ENCODE assay signal across 8 cellular contexts in genomic region chr15:68553994-68554715, GRCh38. TPM values are rescaled to one million over a fixed set of nuclear protein-coding genes. Genes with fewer than 3 reads are reported as not detected.
DNase-seq lines count a peak whose midpoint lies in the region; FAIRE-seq and TF ChIP-seq lines count a peak whose summit lies in the region.

No MANE protein-coding gene starts in this region.

- peak; percentile 70 for TF ChIP-seq CTCF in liver (IDR thresholded peaks at IDR 0.05; ENCODE audit: low read depth, low read length, missing input control)

- DNase-seq in A172 (ENCODE audit: low spot score) = peak; percentile 48
- DNase-seq in GM12891 (ENCODE audit: insufficient read length, low spot score) = no peak
- peak; percentile 8 for DNase-seq in NCI-H2227 treated with DMSO at 0.1 percent for 48 hours (lab: John Stamatoyannopoulos, UW)
- peak; percentile 15 for DNase-seq in activated CD4-positive, alpha-beta T cell treated with anti-CD3 and anti-CD28 coated beads for 1 hour
- DNase-seq in central memory CD4-positive, alpha-beta T cell = peak; percentile 23
- peak; percentile 30 for DNase-seq in stimulated activated CD8-positive, alpha-beta memory T cell treated with anti-CD3 and anti-CD28 coated beads, Interleukin-12 subunit alpha, Interleukin-12 subunit beta, amount 100 ng/mL, for 24 hours (ENCODE audit: extremely low read depth)
- DNase-seq in OCI-M2 (lab: John Stamatoyannopoulos, UW; ENCODE audit: unreplicated experiment) = no peak

- FAIRE-seq in GM12891 (lab: Jason Lieb, UNC) = no peak

- H3K36me3 ChIP-seq in liver (ENCODE audit: control insufficient read depth in 4 of 4, insufficient read depth in 3 of 4, low read depth in 1 of 4, low read length in 3 of 4) = no peaks in the 10 kb centered on the region

- TF ChIP-seq RAD21 in liver (IDR thresholded peaks at IDR 0.05) = peak; percentile 66 to 79

- H3K9ac ChIP-seq in liver (ENCODE audit: low read depth in 1 of 2, low read length in 2 of 2) = no peak overlapping the region

- no peaks in the 10 kb centered on the region for H3K9me3 ChIP-seq in liver (ENCODE audit: control insufficient read depth in 4 of 4, low read length in 3 of 4)

- no peak for TF ChIP-seq POLR2A in GM12891 (IDR thresholded peaks at IDR 0.05; ENCODE audit: low read depth, low read length)

- H3K4me1 ChIP-seq in liver (ENCODE audit: control insufficient read depth in 4 of 4, insufficient read depth in 4 of 4, low read length in 3 of 4) = peaks cover 0 to 1% (median under 1%) of the 10 kb centered on the region in 4 donors

- H3K4me3 ChIP-seq in liver (ENCODE audit: low read depth in 1 of 3, low read length in 3 of 3) = no peak overlapping the region

- H3K27me3 ChIP-seq in liver (ENCODE audit: control insufficient read depth in 4 of 4, insufficient read depth in 4 of 4, low read length in 3 of 4) = peaks cover 0 to 4% (median 0%) of the 10 kb centered on the region in 4 donors

- 40% methylated on average over 10 of the region's 10 CpGs for WGBS in liver

- H3K27ac ChIP-seq in liver (ENCODE audit: low read depth in 1 of 2, low read length in 2 of 2) = no peak overlapping the region

TF ChIP-seq in GM12891, 5 proteins besides CTCF, POLR2A, EP300 and RAD21:
- TF ChIP-seq SPI1 (IDR thresholded peaks at IDR 0.05; ENCODE audit: low read depth, low read length) = peak; percentile 24; the same call in 1 of the 2 replicates
- TF ChIP-seq POU2F2 (IDR thresholded peaks at IDR 0.05; ENCODE audit: low read depth, low read length) = no peak
- TF ChIP-seq TAF1 (IDR thresholded peaks at IDR 0.05; ENCODE audit: low read depth, low read length) = no peak
- no peak for TF ChIP-seq POLR2AphosphoS5 (IDR thresholded peaks at IDR 0.05; ENCODE audit: low read depth, low read length)
- TF ChIP-seq PAX5 (IDR thresholded peaks at IDR 0.05; ENCODE audit: insufficient read depth, low read length, severe bottlenecking) = no peak

TF ChIP-seq in liver, 16 proteins besides CTCF, POLR2A, EP300 and RAD21:
- TF ChIP-seq FOXA2 (IDR thresholded peaks at IDR 0.05) (no peak), YY1 (IDR thresholded peaks at IDR 0.05) (no peak), GABPA (IDR thresholded peaks at IDR 0.05 in 1 of 2, conservative IDR thresholded peaks at IDR 0.05 in 1 of 2) (no peak), EGR1 (IDR thresholded peaks at IDR 0.05; ENCODE audit: low read depth in 2 of 2) (no peak), JUND (IDR thresholded peaks at IDR 0.05) (no peak), TAF1 (conservative IDR thresholded peaks at IDR 0.05) (no peak), SP1 (IDR thresholded peaks at IDR 0.05) (no peak), HNF4G (IDR thresholded peaks at IDR 0.05) (no peak), FOXA1 (IDR thresholded peaks at IDR 0.05) (no peak), RXRA (IDR thresholded peaks at IDR 0.05) (no peak), NR2F2 (IDR thresholded peaks at IDR 0.05) (no peak), ZBTB33 (IDR thresholded peaks at IDR 0.05) (no peak), HNF4A (conservative IDR thresholded peaks at IDR 0.05) (no peak)
- TF ChIP-seq, protein P1, sequence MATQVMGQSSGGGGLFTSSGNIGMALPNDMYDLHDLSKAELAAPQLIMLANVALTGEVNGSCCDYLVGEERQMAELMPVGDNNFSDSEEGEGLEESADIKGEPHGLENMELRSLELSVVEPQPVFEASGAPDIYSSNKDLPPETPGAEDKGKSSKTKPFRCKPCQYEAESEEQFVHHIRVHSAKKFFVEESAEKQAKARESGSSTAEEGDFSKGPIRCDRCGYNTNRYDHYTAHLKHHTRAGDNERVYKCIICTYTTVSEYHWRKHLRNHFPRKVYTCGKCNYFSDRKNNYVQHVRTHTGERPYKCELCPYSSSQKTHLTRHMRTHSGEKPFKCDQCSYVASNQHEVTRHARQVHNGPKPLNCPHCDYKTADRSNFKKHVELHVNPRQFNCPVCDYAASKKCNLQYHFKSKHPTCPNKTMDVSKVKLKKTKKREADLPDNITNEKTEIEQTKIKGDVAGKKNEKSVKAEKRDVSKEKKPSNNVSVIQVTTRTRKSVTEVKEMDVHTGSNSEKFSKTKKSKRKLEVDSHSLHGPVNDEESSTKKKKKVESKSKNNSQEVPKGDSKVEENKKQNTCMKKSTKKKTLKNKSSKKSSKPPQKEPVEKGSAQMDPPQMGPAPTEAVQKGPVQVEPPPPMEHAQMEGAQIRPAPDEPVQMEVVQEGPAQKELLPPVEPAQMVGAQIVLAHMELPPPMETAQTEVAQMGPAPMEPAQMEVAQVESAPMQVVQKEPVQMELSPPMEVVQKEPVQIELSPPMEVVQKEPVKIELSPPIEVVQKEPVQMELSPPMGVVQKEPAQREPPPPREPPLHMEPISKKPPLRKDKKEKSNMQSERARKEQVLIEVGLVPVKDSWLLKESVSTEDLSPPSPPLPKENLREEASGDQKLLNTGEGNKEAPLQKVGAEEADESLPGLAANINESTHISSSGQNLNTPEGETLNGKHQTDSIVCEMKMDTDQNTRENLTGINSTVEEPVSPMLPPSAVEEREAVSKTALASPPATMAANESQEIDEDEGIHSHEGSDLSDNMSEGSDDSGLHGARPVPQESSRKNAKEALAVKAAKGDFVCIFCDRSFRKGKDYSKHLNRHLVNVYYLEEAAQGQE (IDR thresholded peaks at IDR 0.05) = no peak
- TF ChIP-seq, protein P2, sequence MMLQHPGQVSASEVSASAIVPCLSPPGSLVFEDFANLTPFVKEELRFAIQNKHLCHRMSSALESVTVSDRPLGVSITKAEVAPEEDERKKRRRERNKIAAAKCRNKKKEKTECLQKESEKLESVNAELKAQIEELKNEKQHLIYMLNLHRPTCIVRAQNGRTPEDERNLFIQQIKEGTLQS (IDR thresholded peaks at IDR 0.05) = no peak
- TF ChIP-seq, protein P3, sequence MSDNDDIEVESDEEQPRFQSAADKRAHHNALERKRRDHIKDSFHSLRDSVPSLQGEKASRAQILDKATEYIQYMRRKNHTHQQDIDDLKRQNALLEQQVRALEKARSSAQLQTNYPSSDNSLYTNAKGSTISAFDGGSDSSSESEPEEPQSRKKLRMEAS (IDR thresholded peaks at IDR 0.05) = no peak
TF ChIP-seq in liver: peak in this region for 0.

RNA-seq across cellular contexts. Expression of gene CORO2B, which starts 24.6 kb away (rescaled TPM):
- total RNA-seq in A172 (2014; rRNA removed; shearing (Covaris generic)) = 0.43 and 1.2 TPM in 2 replicates
- polyA plus RNA-seq in GM12891 (2012; ENCODE audit: low read depth, missing spikeins) = not detected
- total RNA-seq in liver = under 1 TPM; 0.50 to 0.65 TPM
- under 1 TPM; 0.15 to 0.54 TPM for polyA plus RNA-seq in liver

Comparison
In these comparisons a context has a peak if more than half of its experiments do, and no peak if none do; other contexts are left out.
1. DNase-seq: peak in A172 (single experiment), NCI-H2227 treated with DMSO at 0.1 percent for 48 hours (single experiment), activated CD4-positive, alpha-beta T cell treated with anti-CD3 and anti-CD28 coated beads for 1 hour (single experiment), central memory CD4-positive, alpha-beta T cell (single experiment) and stimulated activated CD8-positive, alpha-beta memory T cell treated with anti-CD3 and anti-CD28 coated beads, Interleukin-12 subunit alpha, Interleukin-12 subunit beta, amount 100 ng/mL, for 24 hours (single experiment); none in GM12891 (single experiment) and OCI-M2 (single experiment).